Comparison of ENCODE assay signal across 7 cellular contexts in the genomic region with DNA sequence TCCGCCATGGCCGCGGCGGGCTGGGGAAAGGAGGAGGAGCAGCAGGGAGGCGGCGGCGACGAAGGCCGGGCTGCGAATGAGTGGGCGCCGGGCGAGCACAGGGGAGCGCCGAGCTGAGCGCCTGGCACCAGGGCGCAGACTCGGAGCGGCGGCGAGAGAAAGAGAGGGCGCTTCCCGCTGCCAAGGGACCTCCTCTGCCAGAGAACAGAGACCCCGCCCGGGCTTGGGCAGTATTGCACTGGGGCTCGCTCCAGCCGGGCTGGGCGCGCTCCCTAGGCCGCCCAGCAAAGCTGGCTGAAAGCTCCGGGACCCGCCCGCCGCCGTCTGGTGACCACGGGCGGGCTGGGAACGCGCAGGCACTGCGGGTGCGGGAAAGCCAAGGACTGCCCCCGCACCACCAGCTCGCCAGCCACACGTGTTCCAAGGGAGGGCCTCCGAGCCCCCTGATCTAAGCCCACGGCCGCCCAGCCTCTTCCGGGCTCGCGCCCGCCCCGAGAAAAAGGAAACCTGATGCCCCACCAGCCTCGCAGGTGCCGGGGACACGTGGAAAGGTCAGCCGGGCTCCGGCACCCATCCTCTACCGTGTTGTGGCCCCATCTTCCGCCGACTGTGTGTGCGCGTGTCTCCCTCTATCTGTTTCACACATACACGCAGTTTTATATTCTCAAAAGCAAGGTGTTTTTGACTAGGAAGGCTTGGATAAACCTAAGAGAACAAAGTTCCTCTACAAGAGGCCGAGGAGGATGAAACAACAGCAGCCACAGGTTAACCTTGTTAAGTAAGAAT. TPM values are rescaled to one million over a fixed set of nuclear protein-coding genes. Genes with fewer than 3 reads are reported as not detected.
A peak's percentile ranks its signal among the peaks of the same experiment; 100 is the strongest.
DNase-seq lines count a peak whose midpoint lies in the region; ATAC-seq lines count a peak whose summit lies in the region.

A gene (minus strand): TSS at position 140 of the 786 bp plus-strand sequence. CDS start 132 bp downstream, at position 8.

- peaks cover 2% of the 10 kb centered on the region for H3K4me1 ChIP-seq in right cardiac atrium (ENCODE audit: control insufficient read depth, insufficient read depth, low read length)

- intact Hi-C loops in right cardiac atrium (cut with DNase I) = loop anchor here in 2 of 4 donors (10.0 kb wide), 2 partner anchors 52 to 282 kb away; no protein-coding TSS in a partner anchor

- WGBS in right cardiac atrium = under 1% methylated on average over 64 of the region's 64 CpGs

- no peaks in the 10 kb centered on the region for H3K9me3 ChIP-seq in right cardiac atrium (ENCODE audit: control insufficient read depth, low read length)

- DNase-seq in NCI-H187 (lab: John Stamatoyannopoulos, UW) (peak; percentile 68 to 81), T-helper 2 cell (peak; percentile 73 to 96 (median 90)), anterior cingulate cortex (lab: John Stamatoyannopoulos, UW) (peak in 57 of 58 donors; percentile 66 to 95 (median 89)), right cardiac atrium (peak; percentile 94 to 98 (median 98)), renal cortical epithelial cell (ENCODE audit: low read depth) (peak; percentile 72)

- peak within 1 kb of the TSS; percentile 90 for H3K4me3 ChIP-seq in right cardiac atrium (ENCODE audit: low read length)

- no peaks in the 10 kb centered on the region for H3K27me3 ChIP-seq in right cardiac atrium (ENCODE audit: control insufficient read depth, insufficient read depth)

- H3K27ac ChIP-seq in right cardiac atrium (ENCODE audit: low read length) = peak within 1 kb of the TSS; percentile 84

- peak; percentile 63 for ATAC-seq in GM18499 (IDR thresholded peaks at IDR 0.05; ENCODE audit: insufficient read depth, unreplicated experiment)
- peak; percentile 78 for ATAC-seq in HG02943 (IDR thresholded peaks at IDR 0.05; ENCODE audit: low read depth, unreplicated experiment)
- ATAC-seq in right cardiac atrium = peak; percentile 97 to 98

RNA-seq across cellular contexts. Expression of the gene that starts here (rescaled TPM):
- total RNA-seq in right cardiac atrium (10 to 100 TPM; 21.3 to 28.1 (median 23.8) TPM), renal cortical epithelial cell (38.6 and 59.8 TPM in 2 replicates)
- 8.3 TPM for polyA plus RNA-seq in right cardiac atrium

Comparison
In these comparisons a context has a peak if more than half of its experiments do, and no peak if none do; other contexts are left out.
1. Peak in every context shown above with its lines: DNase-seq, ATAC-seq, H3K4me3 ChIP-seq and H3K27ac ChIP-seq.